8 cellular contexts compared by ENCODE assay signal in the genomic region with DNA sequence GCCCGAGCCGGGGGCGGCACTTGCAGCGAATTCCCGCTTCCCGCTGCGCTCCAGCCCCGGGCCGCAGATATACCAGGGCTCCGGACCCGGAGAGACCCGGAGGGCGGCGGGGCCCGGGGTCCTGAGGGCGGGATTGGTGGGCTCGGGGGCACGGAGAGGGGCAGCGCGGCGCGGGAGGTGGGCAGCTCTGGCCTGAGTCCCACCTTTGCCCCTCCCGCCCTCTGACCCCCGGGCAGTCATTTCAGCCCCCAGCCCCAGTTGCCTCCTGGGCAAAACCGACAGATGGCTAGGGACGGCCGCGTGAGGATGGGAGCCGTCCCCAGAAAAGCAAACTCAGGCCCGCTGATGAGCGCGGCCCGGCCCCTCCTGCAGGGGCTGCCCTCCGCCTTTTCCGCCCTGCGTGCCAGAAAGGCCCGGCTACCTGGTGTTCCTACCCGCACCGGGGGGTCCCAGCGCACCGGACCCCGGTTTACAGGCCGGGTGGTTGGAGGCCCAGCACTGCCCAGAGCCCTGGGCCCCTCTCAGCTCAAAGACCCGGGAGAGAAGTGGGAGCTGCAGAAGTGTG. TPM values are rescaled to one million over a fixed set of nuclear protein-coding genes. Genes with fewer than 3 reads are reported as not detected.
DNase-seq lines count a peak whose midpoint lies in the region; ATAC-seq and TF ChIP-seq lines count a peak whose summit lies in the region.

No MANE protein-coding gene starts in this region.

- BruUV-seq in Panc1 (replicated peaks; lab: Mats Ljungman, UMichigan) = no TSS peak

- TF ChIP-seq CTCF in Panc1 (IDR thresholded peaks at IDR 0.05) (no peak), esophagus squamous epithelium (IDR thresholded peaks at IDR 0.05) (no peak), osteocyte (IDR thresholded peaks at IDR 0.05) (no peak)

- peak; percentile 17 for DNase-seq in G401 (ENCODE audit: low spot score)
- no peak for DNase-seq in Panc1 (ENCODE audit: low read depth, low spot score)
- DNase-seq in esophagus squamous epithelium (lab: John Stamatoyannopoulos, UW) = no peak
- DNase-seq in osteocyte (ENCODE audit: extremely low spot score, unreplicated experiment) = no peak
- no peak for DNase-seq in NCI-H1694 (lab: John Stamatoyannopoulos, UW)

- H3K27ac Mint-ChIP-seq in osteocyte (ENCODE audit: unreplicated experiment) = peak overlapping the region; percentile 47

- POLR2A ChIA-PET in Panc1 (lab: Charles Lee) = no interaction called here

- H3K9me3 ChIP-seq in Panc1 (ENCODE audit: control insufficient read depth, insufficient read depth, low read depth, low read length) (no peaks in the 10 kb centered on the region), esophagus squamous epithelium (no peaks in the 10 kb centered on the region)

- H3K4me1 ChIP-seq in Panc1 (ENCODE audit: control insufficient read depth, insufficient read depth, low read length) = peaks cover 6% of the 10 kb centered on the region
- peaks cover 4 to 57% (median 9%) of the 10 kb centered on the region in 3 donors for H3K4me1 ChIP-seq in esophagus squamous epithelium

- peak overlapping the region; percentile 78 for H3K4me3 Mint-ChIP-seq in osteocyte (ENCODE audit: unreplicated experiment)

- H3K4me3 ChIP-seq in Panc1 (ENCODE audit: low read depth in 2 of 2, low read length in 2 of 2) = peak overlapping the region; percentile 65 to 77
- peak overlapping the region; percentile 75 to 95 (median 94) for H3K4me3 ChIP-seq in esophagus squamous epithelium

- CTCF ChIA-PET in Panc1 (lab: Charles Lee) = interaction anchor here (1.6 kb wide), 1 partner anchor 256 kb away, joined by 6 read pairs; no protein-coding TSS in a partner anchor

- in situ Hi-C loops in G401 (cut with HindIII; ENCODE audit: low sequenced_read_pairs) (no loop called here), Panc1 (cut with HindIII; ENCODE audit: low pct_unique_long_range_greater_than_20kb, low sequenced_read_pairs) (no loop called here)

- WGBS in esophagus squamous epithelium, 2 donors = 10% methylated on average over 4 of the region's 44 CpGs; no CpG with 5 or more reads in 1 of the 2 donors

- intact Hi-C loops in Panc1 (cut with micrococcal nuclease; ENCODE audit: unreplicated experiment) (loop anchor here (5.0 kb wide), 1 partner anchor 57 kb away; a partner anchor contains a TSS), esophagus squamous epithelium (cut with DNase I) (no loop called here)

- TF ChIP-seq POLR2A in esophagus squamous epithelium (IDR thresholded peaks at IDR 0.05) = no peak

- no peaks in the 10 kb centered on the region for H3K27me3 ChIP-seq in Panc1 (ENCODE audit: control insufficient read depth, insufficient read depth, low read length)
- H3K27me3 ChIP-seq in esophagus squamous epithelium = peaks cover 0 to 18% (median 0%) of the 10 kb centered on the region in 4 donors

- H3K27me3 Mint-ChIP-seq in osteocyte (ENCODE audit: unreplicated experiment) = no peaks in the 10 kb centered on the region

- H3K9me3 Mint-ChIP-seq in osteocyte (ENCODE audit: unreplicated experiment) = no peaks in the 10 kb centered on the region

- H3K4me1 Mint-ChIP-seq in osteocyte (ENCODE audit: unreplicated experiment) = peaks cover 29% of the 10 kb centered on the region

- peaks cover 2% of the 10 kb centered on the region for H3K36me3 Mint-ChIP-seq in osteocyte (ENCODE audit: unreplicated experiment)

- peak overlapping the region; percentile 39 for H3K27ac ChIP-seq in Panc1 (ENCODE audit: low read length)
- H3K27ac ChIP-seq in esophagus squamous epithelium = peak overlapping the region; percentile 89 to 91 (median 90)

- H3K36me3 ChIP-seq in Panc1 (ENCODE audit: control insufficient read depth, insufficient read depth, low read length) (no peaks in the 10 kb centered on the region; the same call in 1 of the 2 replicates), esophagus squamous epithelium (no peaks in the 10 kb centered on the region)

- ATAC-seq in Panc1 (peak; percentile 39; the same call in 1 of the 2 replicates), GM19463 (IDR thresholded peaks at IDR 0.05; ENCODE audit: unreplicated experiment) (no peak), esophagus mucosa (no peak), GM21423 (IDR thresholded peaks at IDR 0.05; ENCODE audit: unreplicated experiment) (no peak)

RNA-seq across cellular contexts. Expression of a gene that starts 56.7 kb away (rescaled TPM):
- total RNA-seq in G401 (2014; rRNA removed; shearing (Covaris generic)) = 28.6 and 41.9 TPM in 2 replicates
- total RNA-seq in Panc1 (2021; ENCODE audit: unreplicated experiment) (65.4 TPM), esophagus squamous epithelium (10 to 100 TPM; 35.7 to 61.8 (median 39.4) TPM), osteocyte (73.4 and 80.1 TPM in 2 replicates), esophagus mucosa (57.5 TPM)
- 60.1 TPM for polyA plus RNA-seq in Panc1 (2012; ENCODE audit: insufficient read length)

RNA-seq across cellular contexts. Expression of a gene that starts 57.2 kb away (rescaled TPM):
- 5.2 and 11.0 TPM in 2 replicates for total RNA-seq in G401 (2014; rRNA removed; shearing (Covaris generic))
- total RNA-seq in Panc1 (2021; ENCODE audit: unreplicated experiment) (17.1 TPM), esophagus squamous epithelium (10 to 100 TPM; 17.1 to 37.8 (median 26.2) TPM), osteocyte (34.2 and 37.9 TPM in 2 replicates), esophagus mucosa (48.2 TPM)
- polyA plus RNA-seq in Panc1 (2012; ENCODE audit: insufficient read length) = 14.0 TPM
